Comparison of ENCODE assay signal across 9 cellular contexts in the genomic region with DNA sequence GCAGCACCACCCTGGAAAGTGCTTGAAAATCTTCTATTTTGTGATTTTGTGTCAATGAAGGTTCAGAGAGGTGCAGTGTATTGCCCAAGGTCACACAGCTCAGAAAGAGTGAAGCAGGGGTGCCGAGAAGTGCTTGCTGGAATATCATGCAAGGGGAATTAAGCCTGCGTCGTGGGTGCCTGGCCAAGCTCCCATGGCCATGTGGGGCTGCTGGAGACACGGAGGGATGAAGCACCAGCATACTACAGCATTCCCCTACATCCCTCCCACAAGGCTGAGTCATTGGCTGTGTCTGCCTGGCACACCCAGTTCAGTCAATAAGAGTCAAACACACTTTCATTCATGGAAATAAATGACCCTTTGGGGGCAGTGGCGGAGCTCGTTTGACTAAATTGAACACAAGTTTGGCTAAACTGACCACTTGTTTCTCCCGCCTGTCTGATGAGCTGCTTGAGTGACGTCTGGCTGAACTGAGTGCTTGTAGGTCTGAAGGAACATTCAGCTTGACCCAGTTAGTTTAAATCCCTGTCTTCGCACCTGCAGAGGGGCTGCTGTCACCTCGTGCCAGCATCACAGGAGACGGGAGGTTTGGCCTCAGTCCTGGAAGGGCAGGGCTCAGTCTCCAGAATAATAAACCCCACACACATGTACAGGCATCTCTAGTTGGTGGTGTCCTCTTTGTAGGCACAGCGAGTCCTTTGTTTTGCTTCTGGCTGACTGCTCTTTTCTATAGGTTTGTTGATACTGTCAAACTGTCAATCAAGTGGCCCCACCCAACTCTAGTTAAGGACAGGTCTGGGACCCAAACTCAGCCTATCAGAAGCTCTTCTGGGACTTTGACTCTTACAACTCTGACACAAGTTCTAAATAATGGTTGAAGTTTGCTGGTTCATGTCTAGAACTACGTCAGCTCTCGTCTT. TPM values are rescaled to one million over a fixed set of nuclear protein-coding genes. Genes with fewer than 3 reads are reported as not detected.
A peak's percentile ranks its signal among the peaks of the same experiment; 100 is the strongest.
DNase-seq lines count a peak whose midpoint lies in the region; ATAC-seq, FAIRE-seq and TF ChIP-seq lines count a peak whose summit lies in the region.
"Had no signal": no experiment of that assay in that cellular context is flagged by ENCODE, and none has a peak within 500 bp of the region (broad histone marks: within the 10 kb centered on the region; RNA-seq: fewer than 3 reads in every experiment).

No MANE protein-coding gene starts in this region.

- no peaks in the 10 kb centered on the region for H3K36me3 ChIP-seq in SJCRH30
- no peaks in the 10 kb centered on the region for H3K36me3 ChIP-seq in CD8-positive, alpha-beta T cell (ENCODE audit: insufficient read depth, low read length)

- no peak overlapping the region for H3K4me3 Mint-ChIP-seq in CD8-positive, alpha-beta T cell
- H3K4me3 Mint-ChIP-seq: activated naive CD4-positive, alpha-beta T cell treated with anti-CD3 and anti-CD28 coated beads, Interleukin-2, amount 50 U/mL, for 24 hours had no signal

- H3K27ac Mint-ChIP-seq in CD8-positive, alpha-beta T cell, result no peak overlapping the region
- H3K27ac Mint-ChIP-seq: activated naive CD4-positive, alpha-beta T cell treated with anti-CD3 and anti-CD28 coated beads, Interleukin-2, amount 50 U/mL, for 24 hours had no signal

- H3K4me1 Mint-ChIP-seq in CD8-positive, alpha-beta T cell (ENCODE audit: low read depth), result no peaks in the 10 kb centered on the region
- H3K4me1 Mint-ChIP-seq: activated naive CD4-positive, alpha-beta T cell treated with anti-CD3 and anti-CD28 coated beads, Interleukin-2, amount 50 U/mL, for 24 hours had no signal

- POLR2A ChIA-PET in CD8-positive, alpha-beta T cell (lab: Charles Lee), result interaction anchor here (0.9 kb wide), 1 partner anchor 22 kb away, joined by 3 read pairs; no protein-coding TSS in a partner anchor

- peak; percentile 85 for DNase-seq in H54 (ENCODE audit: insufficient read length, low spot score)
- DNase-seq in SJCRH30, result peak; percentile 44 to 57
- DNase-seq in foreskin melanocyte, result peak; percentile 29
- peak; percentile 78 for DNase-seq in skeletal muscle cell (ENCODE audit: low read depth)
- no peak for DNase-seq in CD8-positive, alpha-beta T cell
- no peak for DNase-seq in midbrain (lab: John Stamatoyannopoulos, UW)

- ATAC-seq in HG03175 (IDR thresholded peaks at IDR 0.05; ENCODE audit: unreplicated experiment), result no peak
- ATAC-seq in HG02623 (IDR thresholded peaks at IDR 0.05; ENCODE audit: unreplicated experiment), result no peak
- ATAC-seq in CD8-positive, alpha-beta T cell, result no peak

- H3K4me3 ChIP-seq in SJCRH30, result no peak overlapping the region
- H3K4me3 ChIP-seq in skeletal muscle cell (ENCODE audit: low read depth, low read length), result no peak overlapping the region
- no peak overlapping the region for H3K4me3 ChIP-seq in CD8-positive, alpha-beta T cell (ENCODE audit: low read depth, low read length)

- peaks cover 15% of the 10 kb centered on the region for H3K27me3 Mint-ChIP-seq in CD8-positive, alpha-beta T cell (ENCODE audit: low read depth)

- H3K9me3 ChIP-seq in SJCRH30 (replicated peaks), result no peaks in the 10 kb centered on the region
- H3K9me3 ChIP-seq in CD8-positive, alpha-beta T cell (ENCODE audit: low read length), result no peaks in the 10 kb centered on the region

- TF ChIP-seq CTCF in CD8-positive, alpha-beta T cell (IDR thresholded peaks at IDR 0.05), result no peak

- no peak for TF ChIP-seq POLR2A in H54 (IDR thresholded peaks at IDR 0.05; ENCODE audit: low read depth, low read length)

- no peak overlapping the region for H3K27ac ChIP-seq in SJCRH30
- H3K27ac ChIP-seq in CD8-positive, alpha-beta T cell (ENCODE audit: low read depth, low read length), result no peak overlapping the region

- no peaks in the 10 kb centered on the region for H3K36me3 Mint-ChIP-seq in CD8-positive, alpha-beta T cell
- H3K36me3 Mint-ChIP-seq: activated naive CD4-positive, alpha-beta T cell treated with anti-CD3 and anti-CD28 coated beads, Interleukin-2, amount 50 U/mL, for 24 hours had no signal

- H3K27me3 ChIP-seq in SJCRH30, result no peaks in the 10 kb centered on the region
- H3K27me3 ChIP-seq in CD8-positive, alpha-beta T cell (ENCODE audit: insufficient read depth, low read length), result no peaks in the 10 kb centered on the region

- CTCF ChIA-PET in CD8-positive, alpha-beta T cell (lab: Charles Lee), result interaction anchor here (1.5 kb wide), 1 partner anchor 116 kb away, joined by 4 read pairs; no protein-coding TSS in a partner anchor

- intact Hi-C loops in CD8-positive, alpha-beta T cell (cut with DNase I, micrococcal nuclease), result no loop called here

- FAIRE-seq in H54 (lab: Jason Lieb, UNC), result peak; percentile 82

- H3K9me3 Mint-ChIP-seq in CD8-positive, alpha-beta T cell, result no peaks in the 10 kb centered on the region
- H3K9me3 Mint-ChIP-seq: activated naive CD4-positive, alpha-beta T cell treated with anti-CD3 and anti-CD28 coated beads, Interleukin-2, amount 50 U/mL, for 24 hours had no signal

- H3K4me1 ChIP-seq in SJCRH30, result peaks cover 23% of the 10 kb centered on the region
- no peaks in the 10 kb centered on the region for H3K4me1 ChIP-seq in CD8-positive, alpha-beta T cell (ENCODE audit: insufficient read depth, low read length)

RNA-seq across cellular contexts. Expression of a gene that starts 8.4 kb away (rescaled TPM):
- 0.10 and 0.13 TPM in 2 replicates for total RNA-seq in SJCRH30 (2014; rRNA removed; shearing (Covaris generic))
- not detected for total RNA-seq in CD8-positive, alpha-beta T cell

Comparison
In these comparisons a context has a peak if more than half of its experiments do, and no peak if none do; other contexts are left out.
1. DNase-seq: peak in H54 (single experiment), SJCRH30 (2 of 2), foreskin melanocyte (single experiment) and skeletal muscle cell (single experiment); none in CD8-positive, alpha-beta T cell (0 of 7) and midbrain (single experiment).